8 cellular contexts compared by ENCODE assay signal in genomic region chr16:89093602-89094251, GRCh38. TPM values are rescaled to one million over a fixed set of nuclear protein-coding genes. Genes with fewer than 3 reads are reported as not detected.
DNase-seq lines count a peak whose midpoint lies in the region; ATAC-seq and TF ChIP-seq lines count a peak whose summit lies in the region.

ACSF3 (plus strand) TSS chr16:89093852; CDS start chr16:89100682, 6,830 bp downstream.

- H3K9me3 ChIP-seq in HCT116 (ENCODE audit: control insufficient read depth in 1 of 2, insufficient read depth in 1 of 2, low read depth in 1 of 2, low read length in 2 of 2), result no peaks in the 10 kb centered on the region

- peaks cover 22% of the 10 kb centered on the region; the same call in 1 of the 2 replicates for H3K27me3 ChIP-seq in HCT116 (ENCODE audit: insufficient read depth, low read length)

- peak; percentile 64 for TF ChIP-seq POLR2A in HCT116 (IDR thresholded peaks at IDR 0.05; ENCODE audit: borderline replicate concordance, extremely low read depth, insufficient read depth, insufficient read length)

- H3K4me3 Mint-ChIP-seq in activated T-helper 17 cell treated with anti-CD3 and anti-CD28 coated beads, Interleukin-2, amount 50 U/mL, for 72 hours, result peak within 1 kb of the TSS; percentile 87
- peak within 1 kb of the TSS; percentile 94 for H3K4me3 Mint-ChIP-seq in natural killer cell treated with Interleukin-12 subunit alpha and Interleukin-12 subunit beta and Interleukin-15 and Interleukin-18, amount 100 ng/mL, for 72 hours

- no peak for TF ChIP-seq RAD21 in HCT116 (IDR thresholded peaks at IDR 0.05; ENCODE audit: low read depth)

- DNase-seq in EL (peak; percentile 55), HCT116 (ENCODE audit: low read depth, low spot score) (no peak), fibroblast of mammary gland (ENCODE audit: low read depth) (peak; percentile 45), islet precursor cell (no peak)
- peak; percentile 83 for DNase-seq in natural killer cell treated with Interleukin-12 subunit alpha and Interleukin-12 subunit beta and Interleukin-15 and Interleukin-18, amount 100 ng/mL, for 72 hours (ENCODE audit: low spot score)
- peak; percentile 81 for DNase-seq in stimulated activated naive CD8-positive, alpha-beta T cell treated with anti-CD3 and anti-CD28 coated beads, Interleukin-15, Interleukin-2, amounts not matched to agents 100 U/mL and 50 U/mL, for 24 hours

- H3K36me3 ChIP-seq in HCT116 (ENCODE audit: control insufficient read depth in 1 of 2, insufficient read depth in 2 of 2, low read length in 2 of 2), result peaks cover 0 to 4% of the 10 kb centered on the region in 2 experiments; a peak in 1 of 4 replicates

- peak within 1 kb of the TSS; percentile 98 for H3K27ac Mint-ChIP-seq in activated T-helper 17 cell treated with anti-CD3 and anti-CD28 coated beads, Interleukin-2, amount 50 U/mL, for 72 hours
- peak within 1 kb of the TSS; percentile 92 to 93 for H3K27ac Mint-ChIP-seq in natural killer cell treated with Interleukin-12 subunit alpha and Interleukin-12 subunit beta and Interleukin-15 and Interleukin-18, amount 100 ng/mL, for 72 hours

- no peak within 1 kb of the TSS for H2AFZ ChIP-seq in HCT116 (ENCODE audit: low read depth, low read length, poor library complexity, severe bottlenecking)

- peak; percentile 88 for ATAC-seq in HCT116
- ATAC-seq in activated T-helper 17 cell treated with anti-CD3 and anti-CD28 coated beads, Interleukin-2, amount 50 U/mL, for 72 hours (replicated peaks), result peak; percentile 36
- peak; percentile 67 to 91 for ATAC-seq in natural killer cell treated with Interleukin-12 subunit alpha and Interleukin-12 subunit beta and Interleukin-15 and Interleukin-18, amount 100 ng/mL, for 72 hours
- ATAC-seq in stimulated activated naive CD8-positive, alpha-beta T cell treated with anti-CD3 and anti-CD28 coated beads, Interleukin-15, Interleukin-2, amounts not matched to agents 100 U/mL and 50 U/mL, for 24 hours, result peak; percentile 68

- H3K36me3 Mint-ChIP-seq in activated T-helper 17 cell treated with anti-CD3 and anti-CD28 coated beads, Interleukin-2, amount 50 U/mL, for 72 hours (ENCODE audit: low read depth), result peaks cover 10% of the 10 kb centered on the region
- H3K36me3 Mint-ChIP-seq in natural killer cell treated with Interleukin-12 subunit alpha and Interleukin-12 subunit beta and Interleukin-15 and Interleukin-18, amount 100 ng/mL, for 72 hours, result no peaks in the 10 kb centered on the region

- H3K27me3 Mint-ChIP-seq in activated T-helper 17 cell treated with anti-CD3 and anti-CD28 coated beads, Interleukin-2, amount 50 U/mL, for 72 hours, result peaks cover 4% of the 10 kb centered on the region
- peaks cover 12 to 18% of the 10 kb centered on the region in 2 donors for H3K27me3 Mint-ChIP-seq in natural killer cell treated with Interleukin-12 subunit alpha and Interleukin-12 subunit beta and Interleukin-15 and Interleukin-18, amount 100 ng/mL, for 72 hours

- H4K20me1 ChIP-seq in HCT116 (ENCODE audit: insufficient read depth), result peaks cover 3% of the 10 kb centered on the region; the same call in 1 of the 2 replicates

- RAD21 ChIA-PET in HCT116 (lab: Charles Lee; ENCODE audit: low non-redundant PET in 1 of 2, low total read pairs in 2 of 2, uncharacterized antibody in 2 of 2, unreplicated experiment in 2 of 2), result interaction anchor here in 1 of 2 experiments (0.6 kb wide), 1 partner anchor 44 kb away, joined by 3 read pairs; no protein-coding TSS in a partner anchor

- POLR2A ChIA-PET in HCT116 (lab: Charles Lee), result interaction anchor here (1.4 kb wide), 2 partner anchors 41 to 469 kb away, joined by 3 to 7 read pairs; no protein-coding TSS in a partner anchor

- TF ChIP-seq CTCF in HCT116 (IDR thresholded peaks at IDR 0.05 in 2 of 3, conservative IDR thresholded peaks at IDR 0.05 in 1 of 3; ENCODE audit: borderline replicate concordance in 1 of 3, insufficient read depth in 1 of 3, low read depth in 2 of 3, low read length in 2 of 3) (no peak), fibroblast of mammary gland (conservative IDR thresholded peaks at IDR 0.05; ENCODE audit: control insufficient read depth, insufficient read depth, low read depth, low read length) (no peak)

- intact Hi-C loops in HCT116 (cut with micrococcal nuclease), result no loop called here

- H3K9ac ChIP-seq in HCT116 (ENCODE audit: low read length), result peak within 1 kb of the TSS; percentile 80

- peaks cover 37% of the 10 kb centered on the region for H3K4me1 Mint-ChIP-seq in activated T-helper 17 cell treated with anti-CD3 and anti-CD28 coated beads, Interleukin-2, amount 50 U/mL, for 72 hours
- peaks cover 48 to 54% of the 10 kb centered on the region in 2 donors for H3K4me1 Mint-ChIP-seq in natural killer cell treated with Interleukin-12 subunit alpha and Interleukin-12 subunit beta and Interleukin-15 and Interleukin-18, amount 100 ng/mL, for 72 hours (ENCODE audit: low read depth in 2 of 2)

- peak within 1 kb of the TSS; percentile 79 for H3K27ac ChIP-seq in HCT116 (ENCODE audit: low read depth, low read length)

- H3K9me3 Mint-ChIP-seq in activated T-helper 17 cell treated with anti-CD3 and anti-CD28 coated beads, Interleukin-2, amount 50 U/mL, for 72 hours, result no peaks in the 10 kb centered on the region
- H3K9me3 Mint-ChIP-seq in natural killer cell treated with Interleukin-12 subunit alpha and Interleukin-12 subunit beta and Interleukin-15 and Interleukin-18, amount 100 ng/mL, for 72 hours, result no peaks in the 10 kb centered on the region

- BruUV-seq in HCT116 (replicated peaks; lab: Mats Ljungman, UMichigan), result no TSS peak

- H3K79me2 ChIP-seq in HCT116 (ENCODE audit: insufficient read depth, low read length), result peaks cover 48% of the 10 kb centered on the region

- peaks cover 10 to 22% of the 10 kb centered on the region in 2 experiments; a peak in 3 of 4 replicates for H3K4me1 ChIP-seq in HCT116 (ENCODE audit: control insufficient read depth in 1 of 2, insufficient read depth in 2 of 2, low read length in 2 of 2)

- no peaks in the 10 kb centered on the region for H3K9me2 ChIP-seq in HCT116 (ENCODE audit: insufficient read depth)

- H3K4me3 ChIP-seq in HCT116 (replicated peaks in 1 of 2; ENCODE audit: low read depth in 1 of 2, low read length in 2 of 2) (peak within 1 kb of the TSS; percentile 83 to 96), fibroblast of mammary gland (ENCODE audit: control insufficient read depth, low read depth, low read length) (peak within 1 kb of the TSS; percentile 73)

- peak within 1 kb of the TSS; percentile 94 for H3K4me2 ChIP-seq in HCT116 (ENCODE audit: low read length)

- CTCF ChIA-PET in HCT116 (lab: Charles Lee), result interaction anchor here (1.3 kb wide), 1 partner anchor 153 kb away, joined by 3 read pairs; no protein-coding TSS in a partner anchor

TF ChIP-seq in HCT116, 20 proteins besides CTCF, POLR2A, EP300 and RAD21 (continues in another document):
- TF ChIP-seq ZBTB33 (IDR thresholded peaks at IDR 0.05; ENCODE audit: extremely low read depth, insufficient replicate concordance, low read length), result peak; percentile 77
- peak; percentile 86 for TF ChIP-seq YY1 (IDR thresholded peaks at IDR 0.05; ENCODE audit: extremely low read depth, insufficient replicate concordance, low read depth, low read length)
- TF ChIP-seq ATF3 (IDR thresholded peaks at IDR 0.05), result no peak

TF ChIP-seq in PFSK-1, 5 proteins besides CTCF, POLR2A, EP300 and RAD21:
- TF ChIP-seq REST (IDR thresholded peaks at IDR 0.05; ENCODE audit: insufficient read depth in 1 of 2, low read depth in 2 of 2, low read length in 2 of 2) (no peak), FOXP2 (optimal IDR thresholded peaks at IDR 0.05; ENCODE audit: borderline replicate concordance, extremely low read depth, extremely low read length, insufficient read depth) (no peak), SIN3A (IDR thresholded peaks at IDR 0.05; ENCODE audit: borderline replicate concordance, insufficient read depth, low read length) (no peak), POLR2AphosphoS5 (IDR thresholded peaks at IDR 0.05; ENCODE audit: low read depth, low read length) (no peak; the same call in 1 of the 2 replicates), TAF1 (IDR thresholded peaks at IDR 0.05; ENCODE audit: borderline replicate concordance, insufficient read depth, low read length) (0 out of 2 replicates have a peak, but pooled peaks have one; percentile 42)

RNA-seq across cellular contexts. Expression of gene ACSF3, which starts in this region (rescaled TPM):
- 74.5 TPM for total RNA-seq in HCT116 (2021; ENCODE audit: unreplicated experiment)
- 44.7 and 47.1 TPM in 2 replicates for polyA plus RNA-seq in HCT116 (2012)
- 29.9 TPM for polyA plus RNA-seq in PFSK-1 (2012; ENCODE audit: insufficient read length, low read depth)
- total RNA-seq in activated T-helper 17 cell treated with anti-CD3 and anti-CD28 coated beads, Interleukin-2, amount 50 U/mL, for 72 hours, result 10 to 100 TPM; 35.4 to 47.9 TPM
- total RNA-seq in natural killer cell treated with Interleukin-12 subunit alpha and Interleukin-12 subunit beta and Interleukin-15 and Interleukin-18, amount 100 ng/mL, for 72 hours, result 100 to 1,000 TPM in 1 of 2 donors, 10 to 100 TPM in 1; 52.3 to 125 TPM

Comparison
In these comparisons a context has a peak if more than half of its experiments do, and no peak if none do; other contexts are left out.
1. DNase-seq: peak in EL (single experiment), fibroblast of mammary gland (single experiment), natural killer cell treated with Interleukin-12 subunit alpha and Interleukin-12 subunit beta and Interleukin-15 and Interleukin-18, amount 100 ng/mL, for 72 hours (single experiment) and stimulated activated naive CD8-positive, alpha-beta T cell treated with anti-CD3 and anti-CD28 coated beads, Interleukin-15, Interleukin-2, amounts not matched to agents 100 U/mL and 50 U/mL, for 24 hours (single experiment); none in HCT116 (single experiment) and islet precursor cell (single experiment).
2. ATAC-seq: peak in every context shown above with its lines; median percentile 88 in HCT116; 79 in natural killer cell treated with Interleukin-12 subunit alpha and Interleukin-12 subunit beta and Interleukin-15 and Interleukin-18, amount 100 ng/mL, for 72 hours; 68 in stimulated activated naive CD8-positive, alpha-beta T cell treated with anti-CD3 and anti-CD28 coated beads, Interleukin-15, Interleukin-2, amounts not matched to agents 100 U/mL and 50 U/mL, for 24 hours; 36 in activated T-helper 17 cell treated with anti-CD3 and anti-CD28 coated beads, Interleukin-2, amount 50 U/mL, for 72 hours.